10 cellular contexts compared by ENCODE assay signal in genomic region chr20:9515761-9516657, GRCh38. TPM values are rescaled to one million over a fixed set of nuclear protein-coding genes. Genes with fewer than 3 reads are reported as not detected.
DNase-seq lines count a peak whose midpoint lies in the region; ATAC-seq, FAIRE-seq and TF ChIP-seq lines count a peak whose summit lies in the region.
"Had no signal": no experiment of that assay in that cellular context is flagged by ENCODE, and none has a peak within 500 bp of the region (broad histone marks: within the 10 kb centered on the region; RNA-seq: fewer than 3 reads in every experiment).

No MANE protein-coding gene starts in this region.

- H3K27ac ChIP-seq in heart left ventricle (no peak overlapping the region), lower lobe of right lung (no peak overlapping the region), vagina (no peak overlapping the region)
- H3K27ac ChIP-seq: C4-2B had no signal

- TF ChIP-seq POLR2A in heart left ventricle (IDR thresholded peaks at IDR 0.05), result no peak
- no peak for TF ChIP-seq POLR2A in vagina (IDR thresholded peaks at IDR 0.05)

- no peaks in the 10 kb centered on the region for H3K36me3 ChIP-seq in heart left ventricle
- no peaks in the 10 kb centered on the region for H3K36me3 ChIP-seq in lower lobe of right lung
- no peaks in the 10 kb centered on the region for H3K36me3 ChIP-seq in vagina

- H3K27me3 ChIP-seq in heart left ventricle (peaks cover 4 to 97% (median 45%) of the 10 kb centered on the region in 9 donors), lower lobe of right lung (ENCODE audit: low read depth) (peaks cover 61% of the 10 kb centered on the region), vagina (no peaks in the 10 kb centered on the region)

- no peak for FAIRE-seq in urothelium cell line (lab: Jason Lieb, UNC)

- intact Hi-C loops in heart left ventricle (cut with DNase I) (no loop called here), Right ventricle myocardium superior (cut with DNase I) (no loop called here), lower lobe of right lung (cut with DNase I) (no loop called here), vagina (cut with DNase I) (no loop called here)

- WGBS in heart left ventricle, 4 donors, result 1 to 3% (median 2%) methylated on average over 32 to 57 of the region's 57 CpGs

- H3K4me1 ChIP-seq in heart left ventricle, result peaks cover 0 to 30% (median 19%) of the 10 kb centered on the region in 12 donors
- H3K4me1 ChIP-seq in lower lobe of right lung, result peaks cover 30% of the 10 kb centered on the region
- peaks cover 24% of the 10 kb centered on the region for H3K4me1 ChIP-seq in vagina

- H3K4me3 ChIP-seq in heart left ventricle (peak overlapping the region in 8 of 12 donors; percentile 21 to 45 (median 39)), astrocyte of the cerebellum (ENCODE audit: low read depth, low read length) (peak overlapping the region; percentile 28), lower lobe of right lung (peak overlapping the region; percentile 35), vagina (peak overlapping the region; percentile 11 to 27)

- ATAC-seq in heart left ventricle (peak in 1 of 4 donors; percentile 28), Right ventricle myocardium superior (ENCODE audit: poor library complexity) (no peak), lower lobe of right lung (peak; percentile 49 to 75), HG03139 (IDR thresholded peaks at IDR 0.05; ENCODE audit: unreplicated experiment) (no peak)

- no peaks in the 10 kb centered on the region for H3K9me3 ChIP-seq in heart left ventricle
- H3K9me3 ChIP-seq in lower lobe of right lung, result no peaks in the 10 kb centered on the region
- H3K9me3 ChIP-seq in vagina, result no peaks in the 10 kb centered on the region

- DNase-seq in heart left ventricle (peak in 2 of 5 donors; percentile 32 to 38), Right ventricle myocardium superior (no peak), astrocyte of the cerebellum (ENCODE audit: low read depth) (peak; percentile 51), lower lobe of right lung (peak; percentile 67), vagina (ENCODE audit: extremely low spot score in 2 of 2) (no peak), urothelium cell line (ENCODE audit: low spot score) (no peak), NCI-H226 (no peak)
- DNase-seq: activated CD4-positive, alpha-beta T cell treated with anti-CD3 and anti-CD28 coated beads, Interleukin-2, amount 10 ng/mL, durations not matched to agents 24 days and 14 days had no signal

- in situ Hi-C loops in astrocyte of the cerebellum (cut with HindIII; ENCODE audit: low sequenced_read_pairs), result no loop called here

- TF ChIP-seq CTCF in heart left ventricle (IDR thresholded peaks at IDR 0.05) (no peak), astrocyte of the cerebellum (IDR thresholded peaks at IDR 0.05; ENCODE audit: low read depth, low read length, missing control alignments) (no peak), lower lobe of right lung (IDR thresholded peaks at IDR 0.05) (no peak), vagina (IDR thresholded peaks at IDR 0.05) (no peak)

RNA-seq across cellular contexts. Expression of gene LAMP5, which starts 1.6 kb away (rescaled TPM):
- total RNA-seq in heart left ventricle (under 1 TPM in 3 of 9 donors, not detected in 6; 0.19 to 0.42 (median 0.41) TPM), Right ventricle myocardium superior (not detected), lower lobe of right lung (0.41 TPM), vagina (0.74 TPM)
- polyA plus RNA-seq in heart left ventricle, result under 1 TPM in 1 of 2 donors, not detected in 1; 0.04 TPM
- total RNA-seq: activated CD4-positive, alpha-beta T cell treated with anti-CD3 and anti-CD28 coated beads, Interleukin-2, amount 10 ng/mL, durations not matched to agents 24 days and 14 days had no signal

Comparison
In these comparisons a context has a peak if more than half of its experiments do, and no peak if none do; other contexts are left out.
1. ATAC-seq: peak in lower lobe of right lung (2 of 2); none in Right ventricle myocardium superior (single experiment) and HG03139 (single experiment).
2. DNase-seq: peak in astrocyte of the cerebellum (single experiment) and lower lobe of right lung (single experiment); none in Right ventricle myocardium superior (single experiment), vagina (0 of 2), urothelium cell line (single experiment) and NCI-H226 (single experiment).
3. Peak in every context shown above with its lines, with median percentiles within 50 percentile points of each other: H3K4me3 ChIP-seq.